19 cellular contexts compared by ENCODE assay signal in genomic region chr1:151549199-151549598, GRCh38. TPM values are rescaled to one million over a fixed set of nuclear protein-coding genes. Genes with fewer than 3 reads are reported as not detected.
DNase-seq lines count a peak whose midpoint lies in the region; FAIRE-seq and TF ChIP-seq lines count a peak whose summit lies in the region.
"Had no signal": no experiment of that assay in that cellular context is flagged by ENCODE, and none has a peak within 500 bp of the region (broad histone marks: within the 10 kb centered on the region; RNA-seq: fewer than 3 reads in every experiment).

No MANE protein-coding gene starts in this region.

- H3K4me1 Mint-ChIP-seq in HFFc6 (ENCODE audit: low read depth) (peaks cover 57% of the 10 kb centered on the region), astrocyte (ENCODE audit: low read depth, unreplicated experiment) (peaks cover 61% of the 10 kb centered on the region)

- peaks cover 6% of the 10 kb centered on the region; the same call in 1 of the 2 replicates for H3K36me3 Mint-ChIP-seq in HFFc6 (ENCODE audit: low read depth)
- H3K36me3 Mint-ChIP-seq in astrocyte (ENCODE audit: low read depth, unreplicated experiment): peaks cover 27% of the 10 kb centered on the region

- H3K36me3 ChIP-seq in astrocyte (ENCODE audit: insufficient read depth, low read length): no peaks in the 10 kb centered on the region
- no peaks in the 10 kb centered on the region for H3K36me3 ChIP-seq in mucosa of rectum (ENCODE audit: control insufficient read depth in 2 of 2, insufficient read depth in 2 of 2, low read length in 2 of 2)
- H3K36me3 ChIP-seq: cardiac muscle cell, right atrium auricular region had no signal

- H3K9me3 ChIP-seq in astrocyte (ENCODE audit: insufficient read depth, low read depth, low read length) (no peaks in the 10 kb centered on the region), mucosa of rectum (ENCODE audit: control insufficient read depth in 2 of 2, low read length in 2 of 2) (no peaks in the 10 kb centered on the region)
- H3K9me3 ChIP-seq: esophagus squamous epithelium, mucosa of descending colon, right atrium auricular region had no signal

- peaks cover 63% of the 10 kb centered on the region for H4K20me1 ChIP-seq in astrocyte (ENCODE audit: insufficient read depth, low read length)

- peak overlapping the region; percentile 76 for H3K4me2 ChIP-seq in astrocyte (ENCODE audit: low read length)

- TF ChIP-seq CTCF in 22Rv1 (IDR thresholded peaks at IDR 0.05): no peak
- TF ChIP-seq CTCF in HFFc6 (IDR thresholded peaks at IDR 0.05): no peak
- no peak for TF ChIP-seq CTCF in astrocyte (IDR thresholded peaks at IDR 0.05; ENCODE audit: insufficient read depth, low read depth, low read length)

- H3K9me3 Mint-ChIP-seq in HFFc6 (no peaks in the 10 kb centered on the region), astrocyte (ENCODE audit: unreplicated experiment) (no peaks in the 10 kb centered on the region)
- H3K9me3 Mint-ChIP-seq: activated T-helper 17 cell treated with anti-CD3 and anti-CD28 coated beads, Interleukin-2, amount 50 U/mL, for 72 hours; CD4-positive, CD25-positive, alpha-beta regulatory T cell; stimulated activated naive CD8-positive, alpha-beta T cell treated with anti-CD3 and anti-CD28 coated beads, Interleukin-15, Interleukin-2, amounts not matched to agents 100 ng/mL and 50 ng/mL, for 24 hours had no signal

- H3K4me3 Mint-ChIP-seq in HFFc6: peak overlapping the region; percentile 64
- H3K4me3 Mint-ChIP-seq in astrocyte (ENCODE audit: unreplicated experiment): peak overlapping the region; percentile 57
- H3K4me3 Mint-ChIP-seq: activated T-helper 17 cell treated with anti-CD3 and anti-CD28 coated beads, Interleukin-2, amount 50 U/mL, for 72 hours; stimulated activated naive CD8-positive, alpha-beta T cell treated with anti-CD3 and anti-CD28 coated beads, Interleukin-15, Interleukin-2, amounts not matched to agents 100 ng/mL and 50 ng/mL, for 24 hours had no signal

- H3K79me2 ChIP-seq in astrocyte (ENCODE audit: insufficient read depth, low read length): peaks cover 68% of the 10 kb centered on the region

- H3K27me3 ChIP-seq in astrocyte (ENCODE audit: insufficient read depth, low read length): no peaks in the 10 kb centered on the region
- no peaks in the 10 kb centered on the region for H3K27me3 ChIP-seq in mucosa of rectum (ENCODE audit: control insufficient read depth in 2 of 2, insufficient read depth in 2 of 2, low read length in 2 of 2)
- H3K27me3 ChIP-seq: cardiac muscle cell, esophagus squamous epithelium, right atrium auricular region had no signal

- H3K4me1 ChIP-seq in astrocyte (ENCODE audit: insufficient read depth, low read length): peaks cover 42% of the 10 kb centered on the region
- H3K4me1 ChIP-seq in mucosa of rectum (ENCODE audit: control insufficient read depth in 2 of 2, insufficient read depth in 2 of 2, low read length in 2 of 2): peaks cover 10 to 28% of the 10 kb centered on the region in 2 donors

- DNase-seq in HFFc6: no peak
- no peak for DNase-seq in astrocyte (ENCODE audit: low read depth)
- no peak for DNase-seq in stimulated activated CD4-positive, alpha-beta T cell treated with anti-CD3 and anti-CD28 coated beads, Interleukin-1b, Interleukin-23, amount 100 ng/mL, for 48 hours
- DNase-seq in amniotic stem cell (lab: John Stamatoyannopoulos, UW): no peak
- DNase-seq in stimulated activated CD4-positive, alpha-beta T cell treated with anti-CD3 and anti-CD28 coated beads, Interleukin-15, amount 100 ng/mL, for 24 hours: no peak
- no peak for DNase-seq in dedifferentiated amniotic fluid mesenchymal stem cell (ENCODE audit: extremely low spot score)
- DNase-seq: CD4-positive, CD25-positive, alpha-beta regulatory T cell; esophagus squamous epithelium; NCI-H1694 treated with DMSO at 0.1 percent for 48 hours had no signal

- H3K27ac ChIP-seq in 22Rv1 (0 out of 2 replicates have a peak overlapping the region, but pooled peaks have one; percentile 5), astrocyte (ENCODE audit: low read depth, low read length) (no peak overlapping the region), mucosa of rectum (ENCODE audit: low read depth in 2 of 2, low read length in 2 of 2) (peak overlapping the region; percentile 17 to 70)
- H3K27ac ChIP-seq: cardiac muscle cell, HL-60, right atrium auricular region had no signal

- H3K27me3 Mint-ChIP-seq in HFFc6 (ENCODE audit: insufficient read depth) (peaks cover 1% of the 10 kb centered on the region; the same call in 1 of the 2 replicates), astrocyte (ENCODE audit: low read depth, unreplicated experiment) (no peaks in the 10 kb centered on the region)
- H3K27me3 Mint-ChIP-seq: activated T-helper 17 cell treated with anti-CD3 and anti-CD28 coated beads, Interleukin-2, amount 50 U/mL, for 72 hours; stimulated activated naive CD8-positive, alpha-beta T cell treated with anti-CD3 and anti-CD28 coated beads, Interleukin-15, Interleukin-2, amounts not matched to agents 100 ng/mL and 50 ng/mL, for 24 hours had no signal

- no peak for FAIRE-seq in astrocyte (lab: Jason Lieb, UNC)
- FAIRE-seq: GM12891, urothelium cell line had no signal

- H3K27ac Mint-ChIP-seq in HFFc6 (peak overlapping the region; percentile 82), astrocyte (ENCODE audit: unreplicated experiment) (peak overlapping the region; percentile 98)
- H3K27ac Mint-ChIP-seq: activated T-helper 17 cell treated with anti-CD3 and anti-CD28 coated beads, Interleukin-2, amount 50 U/mL, for 72 hours; stimulated activated naive CD8-positive, alpha-beta T cell treated with anti-CD3 and anti-CD28 coated beads, Interleukin-15, Interleukin-2, amounts not matched to agents 100 ng/mL and 50 ng/mL, for 24 hours had no signal

- H3K9ac ChIP-seq in astrocyte (ENCODE audit: low read length): peak overlapping the region; percentile 42
- peak overlapping the region in 1 of 2 donors; percentile 40 for H3K9ac ChIP-seq in mucosa of rectum (ENCODE audit: low read depth in 1 of 2, low read length in 2 of 2)

- H3K4me3 ChIP-seq in astrocyte (ENCODE audit: insufficient read depth, low read depth, low read length) (no peak overlapping the region), mucosa of rectum (ENCODE audit: low read length in 2 of 2) (no peak overlapping the region)
- H3K4me3 ChIP-seq: cardiac muscle cell, esophagus squamous epithelium, mucosa of descending colon, right atrium auricular region had no signal

- no peak overlapping the region for H2AFZ ChIP-seq in astrocyte (ENCODE audit: low read depth, low read length)

RNA-seq across cellular contexts. Expression of gene TUFT1, which starts 9.1 kb away (rescaled TPM):
- total RNA-seq in HFFc6 (2021; fragmentation: NEBNext Ultra II Directional; extraction: Animal tissue kit (Norgen Biotek cat#: 25700)): 10 to 100 TPM in 2 of 6 experiments, 1 to 10 TPM in 4; 6.5 to 20.2 (median 7.3) TPM
- 74.1 and 90.6 TPM in 2 replicates for total RNA-seq in astrocyte

RNA-seq across cellular contexts. Expression of gene CGN, which starts 38.0 kb away (rescaled TPM):
- under 1 TPM; 0.17 to 0.28 (median 0.21) TPM for total RNA-seq in HFFc6 (2021; fragmentation: NEBNext Ultra II Directional; extraction: Animal tissue kit (Norgen Biotek cat#: 25700))
- total RNA-seq in astrocyte: 8.8 and 8.9 TPM in 2 replicates
